In genomic region chrX:120015145-120016067, GRCh38 we compare ENCODE assay signal across 9 cellular contexts.
DNase-seq lines count a peak whose midpoint lies in the region; ATAC-seq, FAIRE-seq and TF ChIP-seq lines count a peak whose summit lies in the region.
"Had no signal": no experiment of that assay in that cellular context is flagged by ENCODE, and none has a peak within 500 bp of the region (broad histone marks: within the 10 kb centered on the region; RNA-seq: fewer than 3 reads in every experiment).

No MANE protein-coding gene starts in this region.

- H3K4me3 Mint-ChIP-seq in Calu3 (ENCODE audit: low read depth, unreplicated experiment) = peak overlapping the region; percentile 79
- peak overlapping the region; percentile 77 for H3K4me3 Mint-ChIP-seq in neural progenitor cell

- H3K4me1 Mint-ChIP-seq in Calu3 (ENCODE audit: low read depth, unreplicated experiment) (peaks cover 13% of the 10 kb centered on the region), neural progenitor cell (no peaks in the 10 kb centered on the region)

- BruUV-seq in Calu3 (replicated peaks; lab: Mats Ljungman, UMichigan) = no TSS peak

- H3K27ac ChIP-seq in neural progenitor cell = no peak overlapping the region
- H3K27ac ChIP-seq: RWPE1 had no signal

- DNase-seq in Calu3 = peak; percentile 16
- peak; percentile 11 for DNase-seq in NCI-H510A treated with DMSO at 0.1 percent for 48 hours (lab: John Stamatoyannopoulos, UW)
- peak; percentile 58 to 66 for DNase-seq in erythroblast (lab: John Stamatoyannopoulos, UW)
- DNase-seq in neural progenitor cell (ENCODE audit: low spot score) = peak; percentile 40
- no peak for DNase-seq in H54 (ENCODE audit: insufficient read length, low spot score)
- no peak for DNase-seq in UCSD-AML1 (lab: John Stamatoyannopoulos, UW; ENCODE audit: unreplicated experiment)
- no peak for DNase-seq in GM10266 (ENCODE audit: extremely low spot score)

- H3K36me3 Mint-ChIP-seq in Calu3 (ENCODE audit: insufficient read depth, unreplicated experiment) = peaks cover 6% of the 10 kb centered on the region
- H3K36me3 Mint-ChIP-seq in neural progenitor cell = no peaks in the 10 kb centered on the region

- H3K27me3 ChIP-seq in neural progenitor cell = peaks cover 99% of the 10 kb centered on the region

- CTCF ChIA-PET in Calu3 (lab: Charles Lee) = interaction anchor here (0.7 kb wide), 2 partner anchors 44 to 251 kb away, joined by 4 to 6 read pairs; no protein-coding TSS in a partner anchor

- H3K9me3 ChIP-seq in neural progenitor cell (ENCODE audit: low read depth) = no peaks in the 10 kb centered on the region

- H4K20me1 ChIP-seq in neural progenitor cell (ENCODE audit: low read depth) = no peaks in the 10 kb centered on the region

- peak overlapping the region; percentile 37 for H3K27ac Mint-ChIP-seq in Calu3 (ENCODE audit: unreplicated experiment)
- no peak overlapping the region for H3K27ac Mint-ChIP-seq in neural progenitor cell

- no peaks in the 10 kb centered on the region for H3K36me3 ChIP-seq in neural progenitor cell

- TF ChIP-seq POLR2A in erythroblast (IDR thresholded peaks at IDR 0.05; ENCODE audit: low read length) = no peak
- no peak for TF ChIP-seq POLR2A in H54 (IDR thresholded peaks at IDR 0.05; ENCODE audit: low read depth, low read length)

- H3K4me3 ChIP-seq in neural progenitor cell = peak overlapping the region; percentile 42

- no peak for ATAC-seq in esophagus mucosa

- H3K27me3 Mint-ChIP-seq in Calu3 (ENCODE audit: unreplicated experiment) (peaks cover 44% of the 10 kb centered on the region), neural progenitor cell (ENCODE audit: insufficient read depth, low read depth) (peaks cover 49% of the 10 kb centered on the region)

- H3K9ac ChIP-seq in neural progenitor cell = no peak overlapping the region

- H3K79me2 ChIP-seq in neural progenitor cell (ENCODE audit: low read depth) = no peaks in the 10 kb centered on the region

- H3K9me3 Mint-ChIP-seq in Calu3 (ENCODE audit: low read depth, unreplicated experiment) (no peaks in the 10 kb centered on the region), neural progenitor cell (peaks cover 6% of the 10 kb centered on the region)

- no peaks in the 10 kb centered on the region for H3K4me1 ChIP-seq in neural progenitor cell

- intact Hi-C loops in Calu3 (cut with micrococcal nuclease; ENCODE audit: unreplicated experiment) = no loop called here

- peak overlapping the region; percentile 69 for H3K4me2 ChIP-seq in neural progenitor cell

- peak overlapping the region; percentile 50 for H2AFZ ChIP-seq in neural progenitor cell (replicated peaks)

- TF ChIP-seq CTCF in Calu3 (IDR thresholded peaks at IDR 0.05; ENCODE audit: unreplicated experiment) (no peak), neural progenitor cell (IDR thresholded peaks at IDR 0.05) (no peak), GM10266 (IDR thresholded peaks at IDR 0.05; ENCODE audit: control insufficient read depth, insufficient read depth, low read depth, missing control alignments) (no peak)

- no peaks in the 10 kb centered on the region for H3F3A ChIP-seq in neural progenitor cell (ENCODE audit: low read depth)

- FAIRE-seq in H54 (lab: Jason Lieb, UNC) = no peak

Comparison
In these comparisons a context has a peak if more than half of its experiments do, and no peak if none do; other contexts are left out.
1. DNase-seq: peak in Calu3 (single experiment), NCI-H510A treated with DMSO at 0.1 percent for 48 hours (single experiment), erythroblast (2 of 2) and neural progenitor cell (single experiment); none in H54 (single experiment), UCSD-AML1 (single experiment) and GM10266 (single experiment).